In genomic region chr9:37645903-37646506, GRCh38 we compare ENCODE assay signal across 21 cellular contexts. TPM values are rescaled to one million over a fixed set of nuclear protein-coding genes. Genes with fewer than 3 reads are reported as not detected.
DNase-seq lines count a peak whose midpoint lies in the region; ATAC-seq and TF ChIP-seq lines count a peak whose summit lies in the region.
"Had no signal": no experiment of that assay in that cellular context is flagged by ENCODE, and none has a peak within 500 bp of the region (broad histone marks: within the 10 kb centered on the region; RNA-seq: fewer than 3 reads in every experiment).

No MANE protein-coding gene starts in this region.

- DNase-seq in NCI-H1436 (lab: John Stamatoyannopoulos, UW) (peak; percentile 15), NCI-H1436 treated with DMSO at 0.1 percent for 48 hours (lab: John Stamatoyannopoulos, UW) (no peak), DMS79 treated with DMSO at 0.1 percent for 48 hours (lab: John Stamatoyannopoulos, UW) (peak; percentile 92), NCI-H524 (lab: John Stamatoyannopoulos, UW) (peak; percentile 68 to 81), lower lobe of right lung (no peak), left colon (no peak), A673 (ENCODE audit: low spot score) (no peak), HK-2 (ENCODE audit: unreplicated experiment) (no peak)
- DNase-seq: Calu3; CD8-positive, alpha-beta memory T cell; H9; HFFc6; MG63; NCI-H1930; NCI-H446; NCI-H69; PC-9 had no signal

- intact Hi-C loops in lower lobe of right lung (cut with DNase I) (no loop called here), left colon (cut with DNase I, micrococcal nuclease) (no loop called here), A673 (cut with micrococcal nuclease; ENCODE audit: unreplicated experiment) (no loop called here)

- H3K36me3 ChIP-seq in lower lobe of right lung: no peaks in the 10 kb centered on the region
- H3K36me3 ChIP-seq in A673 (ENCODE audit: insufficient read depth, low read length, poor library complexity, severe bottlenecking): no peaks in the 10 kb centered on the region
- H3K36me3 ChIP-seq: MG63 had no signal

- H3K4me1 ChIP-seq in lower lobe of right lung (peaks cover under 1% of the 10 kb centered on the region), A673 (ENCODE audit: insufficient read depth, low read length, poor library complexity, severe bottlenecking) (peaks cover under 1% of the 10 kb centered on the region)

- BruUV-seq in A673 (replicated peaks; lab: Mats Ljungman, UMichigan): no TSS peak

- peak; percentile 21 to 22 for ATAC-seq in lower lobe of right lung
- ATAC-seq in left colon: no peak
- ATAC-seq: SK-N-SH treated with all-trans-retinoic acid at 6 μM for 48 hours had no signal

- CTCF ChIA-PET in A673 (lab: Charles Lee): no interaction called here

- no peak overlapping the region for H3K4me3 ChIP-seq in lower lobe of right lung
- H3K4me3 ChIP-seq in A673 (ENCODE audit: low read depth, low read length, poor library complexity, severe bottlenecking): no peak overlapping the region
- H3K4me3 ChIP-seq: MG63, PC-9 had no signal

- TF ChIP-seq CTCF in lower lobe of right lung (IDR thresholded peaks at IDR 0.05) (no peak), A673 (conservative IDR thresholded peaks at IDR 0.05; ENCODE audit: low read depth, low read length) (no peak)

- no peak overlapping the region for H3K27ac ChIP-seq in lower lobe of right lung
- no peak overlapping the region for H3K27ac ChIP-seq in A673 (ENCODE audit: low read depth, low read length, poor library complexity, severe bottlenecking)
- H3K27ac ChIP-seq: 22Rv1, C4-2B, PC-9, RWPE1 had no signal

- POLR2A ChIA-PET in A673 (lab: Charles Lee; ENCODE audit: low non-redundant PET): no interaction called here

- H3K9me3 ChIP-seq in lower lobe of right lung (no peaks in the 10 kb centered on the region), A673 (ENCODE audit: low read depth, low read length, poor library complexity, severe bottlenecking) (no peaks in the 10 kb centered on the region)
- H3K9me3 ChIP-seq: MG63 had no signal

- peaks cover 30% of the 10 kb centered on the region for H3K27me3 ChIP-seq in lower lobe of right lung (ENCODE audit: low read depth)
- H3K27me3 ChIP-seq in A673 (replicated peaks; ENCODE audit: insufficient read depth, low read depth, low read length, poor library complexity): peaks cover 77% of the 10 kb centered on the region

RNA-seq across cellular contexts. Expression of gene FRMPD1, which starts 4.7 kb away (rescaled TPM):
- total RNA-seq in lower lobe of right lung (0.06 TPM), left colon (under 1 TPM in 1 of 2 donors, not detected in 1; 0.06 TPM), A673 (2021) (not detected in 2 replicates)
- total RNA-seq: Calu3; CD8-positive, alpha-beta memory T cell; HFFc6; PC-9 had no signal

RNA-seq across cellular contexts. Expression of gene TOMM5, which starts 53.6 kb away (rescaled TPM):
- total RNA-seq in lower lobe of right lung: 59.5 TPM
- total RNA-seq in left colon: 10 to 100 TPM; 49.1 to 58.5 TPM
- 213 and 247 TPM in 2 replicates for total RNA-seq in A673 (2021)

Comparison
In these comparisons a context has a peak if more than half of its experiments do, and no peak if none do; other contexts are left out.
1. DNase-seq: peak in NCI-H1436 (single experiment), DMS79 treated with DMSO at 0.1 percent for 48 hours (single experiment) and NCI-H524 (2 of 2); none in NCI-H1436 treated with DMSO at 0.1 percent for 48 hours (single experiment), lower lobe of right lung (single experiment), left colon (0 of 2), A673 (single experiment) and HK-2 (single experiment).